ENCODE assay signal across 8 cellular contexts in genomic region chr12:57242691-57243454, GRCh38. TPM values are rescaled to one million over a fixed set of nuclear protein-coding genes. Genes with fewer than 3 reads are reported as not detected.
DNase-seq lines count a peak whose midpoint lies in the region; ATAC-seq, FAIRE-seq and TF ChIP-seq lines count a peak whose summit lies in the region.

No MANE protein-coding gene starts in this region.

- H3K4me1 ChIP-seq in lower lobe of right lung = peaks cover 63% of the 10 kb centered on the region

- H3K4me3 ChIP-seq in lower lobe of right lung = peak overlapping the region; percentile 36

- TF ChIP-seq CTCF in activated B cell treated with CpG ODN at 0.5 μM for 24 hours (IDR thresholded peaks at IDR 0.05) (no peak), chondrocyte (IDR thresholded peaks at IDR 0.05) (peak; percentile 79), lower lobe of right lung (IDR thresholded peaks at IDR 0.05) (peak; percentile 54)

- no peaks in the 10 kb centered on the region for H3K9me3 Mint-ChIP-seq in activated B cell treated with CpG ODN at 0.5 μM for 24 hours
- no peaks in the 10 kb centered on the region for H3K9me3 Mint-ChIP-seq in chondrocyte (ENCODE audit: low read depth)
- no peaks in the 10 kb centered on the region for H3K9me3 Mint-ChIP-seq in stimulated activated naive CD8-positive, alpha-beta T cell treated with anti-CD3 and anti-CD28 coated beads, Interleukin-15, Interleukin-2, amounts not matched to agents 100 ng/mL and 50 ng/mL, for 24 hours

- H3K4me3 Mint-ChIP-seq in activated B cell treated with CpG ODN at 0.5 μM for 24 hours (peak overlapping the region; percentile 89), chondrocyte (ENCODE audit: unreplicated experiment) (peak overlapping the region; percentile 94)
- peak overlapping the region; percentile 56 for H3K4me3 Mint-ChIP-seq in stimulated activated naive CD8-positive, alpha-beta T cell treated with anti-CD3 and anti-CD28 coated beads, Interleukin-15, Interleukin-2, amounts not matched to agents 100 ng/mL and 50 ng/mL, for 24 hours

- peaks cover 63% of the 10 kb centered on the region for H3K27me3 ChIP-seq in lower lobe of right lung (ENCODE audit: low read depth)

- ATAC-seq in activated B cell treated with CpG ODN at 0.5 μM for 24 hours (ENCODE audit: low read depth) (peak; percentile 33), lower lobe of right lung (peak in 1 of 2 donors; percentile 20)

- H3K27ac Mint-ChIP-seq in activated B cell treated with CpG ODN at 0.5 μM for 24 hours = peak overlapping the region; percentile 84
- H3K27ac Mint-ChIP-seq in chondrocyte (ENCODE audit: unreplicated experiment) = no peak overlapping the region
- H3K27ac Mint-ChIP-seq in stimulated activated naive CD8-positive, alpha-beta T cell treated with anti-CD3 and anti-CD28 coated beads, Interleukin-15, Interleukin-2, amounts not matched to agents 100 ng/mL and 50 ng/mL, for 24 hours = no peak overlapping the region

- H3K27me3 Mint-ChIP-seq in activated B cell treated with CpG ODN at 0.5 μM for 24 hours (peaks cover 6% of the 10 kb centered on the region), chondrocyte (ENCODE audit: low read depth) (no peaks in the 10 kb centered on the region)
- H3K27me3 Mint-ChIP-seq in stimulated activated naive CD8-positive, alpha-beta T cell treated with anti-CD3 and anti-CD28 coated beads, Interleukin-15, Interleukin-2, amounts not matched to agents 100 ng/mL and 50 ng/mL, for 24 hours = peaks cover 49% of the 10 kb centered on the region

- no peak for FAIRE-seq in frontal cortex (lab: Jason Lieb, UNC)

- no peak overlapping the region for H3K27ac ChIP-seq in lower lobe of right lung

- H3K36me3 Mint-ChIP-seq in activated B cell treated with CpG ODN at 0.5 μM for 24 hours (ENCODE audit: low read depth) (peaks cover 10% of the 10 kb centered on the region), chondrocyte (ENCODE audit: low read depth) (peaks cover 3% of the 10 kb centered on the region)
- peaks cover 6% of the 10 kb centered on the region for H3K36me3 Mint-ChIP-seq in stimulated activated naive CD8-positive, alpha-beta T cell treated with anti-CD3 and anti-CD28 coated beads, Interleukin-15, Interleukin-2, amounts not matched to agents 100 ng/mL and 50 ng/mL, for 24 hours (ENCODE audit: low read depth)

- CTCF ChIA-PET in HEK293T (lab: Yijun Ruan, JAX) (interaction anchor here (0.5 to 10.1 kb wide), 16 partner anchors 9 to 218 kb away, joined by 3 to 121 read pairs (median 6); partner anchors contain the start of genes INHBE, NXPH4 and SHMT2), activated B cell treated with CpG ODN at 0.5 μM for 24 hours (lab: Charles Lee) (interaction anchor here (0.7 to 20.9 kb wide), 17 partner anchors 10 to 213 kb away, joined by 3 to 390 read pairs (median 4); partner anchors contain the start of genes NXPH4 and SHMT2)

- no peaks in the 10 kb centered on the region for H3K9me3 ChIP-seq in lower lobe of right lung

- no peaks in the 10 kb centered on the region for H3K36me3 ChIP-seq in lower lobe of right lung

- intact Hi-C loops in activated B cell treated with CpG ODN at 0.5 μM for 24 hours (cut with micrococcal nuclease) = loop anchor here (1.0 to 10.0 kb wide), 8 partner anchors 30 to 927 kb away; partner anchors contain the start of genes BAZ2A, LRP1, R3HDM2 and ZBTB39
- intact Hi-C loops in lower lobe of right lung (cut with DNase I) = no loop called here

- POLR2A ChIA-PET in HEK293T (lab: Yijun Ruan, JAX) = interaction anchor here (0.7 to 7.0 kb wide), 6 partner anchors 8 to 278 kb away, joined by 3 to 80 read pairs (median 3); partner anchors contain the start of genes DDIT3, SHMT2 and STAC3
- POLR2A ChIA-PET in activated B cell treated with CpG ODN at 0.5 μM for 24 hours (lab: Charles Lee) = interaction anchor here (1.0 to 9.0 kb wide), 12 partner anchors 9 to 517 kb away, joined by 3 to 268 read pairs (median 5); partner anchors contain the start of genes LRP1, NXPH4, SHMT2 and STAT6

- DNase-seq in Daoy (ENCODE audit: low read depth) = peak; percentile 74
- DNase-seq in HEK293T (ENCODE audit: extremely low spot score) = peak; percentile 75
- peak; percentile 83 for DNase-seq in NCI-H2107 treated with DMSO at 0.1 percent for 48 hours (lab: John Stamatoyannopoulos, UW; ENCODE audit: unreplicated experiment)
- peak; percentile 76 for DNase-seq in activated B cell treated with CpG ODN at 0.5 μM for 24 hours
- DNase-seq in chondrocyte (ENCODE audit: low spot score) = peak; percentile 92
- DNase-seq in lower lobe of right lung = no peak
- DNase-seq in frontal cortex (ENCODE audit: low spot score in 2 of 2) = no peak

- H3K4me1 Mint-ChIP-seq in activated B cell treated with CpG ODN at 0.5 μM for 24 hours = peaks cover 59% of the 10 kb centered on the region
- H3K4me1 Mint-ChIP-seq in chondrocyte (ENCODE audit: low read depth) = peaks cover 57% of the 10 kb centered on the region
- peaks cover 60% of the 10 kb centered on the region for H3K4me1 Mint-ChIP-seq in stimulated activated naive CD8-positive, alpha-beta T cell treated with anti-CD3 and anti-CD28 coated beads, Interleukin-15, Interleukin-2, amounts not matched to agents 100 ng/mL and 50 ng/mL, for 24 hours (ENCODE audit: low read depth)

TF ChIP-seq in HEK293T, 16 proteins besides CTCF, POLR2A, EP300 and RAD21:
- TF ChIP-seq L3MBTL2 (conservative IDR thresholded peaks at IDR 0.05) (0 out of 2 replicates have a peak, but pooled peaks have one; percentile 26), ARNT (IDR thresholded peaks at IDR 0.05) (no peak)

RNA-seq across cellular contexts. Expression of gene STAC3, which starts 8.1 kb away (rescaled TPM):
- 0.69 TPM in 1 of 2 replicates, not detected in the other for total RNA-seq in Daoy (2014; rRNA removed; shearing (Covaris generic))
- 4.6 and 5.5 TPM in 2 replicates for total RNA-seq in activated B cell treated with CpG ODN at 0.5 μM for 24 hours
- 1.1 to 2.8 TPM (median 1.3 TPM) in 3 replicates for total RNA-seq in chondrocyte
- 8.7 TPM for total RNA-seq in lower lobe of right lung
- total RNA-seq in frontal cortex = 1.6 TPM

RNA-seq across cellular contexts. Expression of gene SHMT2, which starts 13.4 kb away (rescaled TPM):
- total RNA-seq in Daoy (2014; rRNA removed; shearing (Covaris generic)) = 196 and 236 TPM in 2 replicates
- total RNA-seq in activated B cell treated with CpG ODN at 0.5 μM for 24 hours (268 and 270 TPM in 2 replicates), chondrocyte (112 to 292 TPM (median 291 TPM) in 3 replicates), lower lobe of right lung (66.6 TPM), frontal cortex (28.9 TPM)

RNA-seq across cellular contexts. Expression of gene NXPH4, which starts 26.3 kb away (rescaled TPM):
- total RNA-seq in Daoy (2014; rRNA removed; shearing (Covaris generic)) = 0.33 and 1.7 TPM in 2 replicates
- total RNA-seq in activated B cell treated with CpG ODN at 0.5 μM for 24 hours = 3.4 and 3.5 TPM in 2 replicates
- 75.4 to 85.4 TPM (median 82.8 TPM) in 3 replicates for total RNA-seq in chondrocyte
- not detected for total RNA-seq in lower lobe of right lung
- total RNA-seq in frontal cortex = 0.82 TPM

Comparison
In these comparisons a context has a peak if more than half of its experiments do, and no peak if none do; other contexts are left out.
1. DNase-seq: peak in Daoy (single experiment), HEK293T (single experiment), NCI-H2107 treated with DMSO at 0.1 percent for 48 hours (single experiment), activated B cell treated with CpG ODN at 0.5 μM for 24 hours (single experiment) and chondrocyte (single experiment); none in lower lobe of right lung (single experiment) and frontal cortex (0 of 2).
2. RNA of gene NXPH4, which starts 26.3 kb away (total RNA-seq): 75.4 to 85.4 TPM in chondrocyte; 3.4 to 3.5 TPM in activated B cell treated with CpG ODN at 0.5 μM for 24 hours, 0.33 to 1.7 TPM in Daoy, 0.82 TPM in frontal cortex (single experiment) and not detected in lower lobe of right lung (single experiment); every median in the first group is over 10 times any median in the second.
3. Peak in every context shown above with its lines, with median percentiles within 50 percentile points of each other: H3K4me3 Mint-ChIP-seq.